13 cellular contexts compared by ENCODE assay signal in the genomic region with DNA sequence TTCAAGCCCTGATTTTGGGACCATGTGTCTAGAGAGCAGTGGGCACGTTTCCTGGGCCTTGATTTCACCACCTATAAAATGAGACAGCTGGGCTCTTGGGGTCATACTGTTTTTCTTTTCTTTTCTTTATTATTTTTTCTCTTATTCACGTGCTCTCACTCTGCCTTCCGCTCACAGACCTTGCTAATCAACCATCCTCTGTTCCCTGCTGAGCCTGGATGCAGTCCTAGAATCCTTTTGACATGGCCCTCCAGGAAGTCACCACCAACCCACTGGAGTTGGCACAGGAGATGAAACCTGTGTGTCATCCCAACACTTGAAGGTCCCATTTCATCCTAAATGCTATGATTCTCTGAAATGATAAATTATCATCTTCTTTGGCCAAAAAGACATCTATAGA.
DNase-seq lines count a peak whose midpoint lies in the region; TF ChIP-seq lines count a peak whose summit lies in the region.
"Had no signal": no experiment of that assay in that cellular context is flagged by ENCODE, and none has a peak within 500 bp of the region (broad histone marks: within the 10 kb centered on the region; RNA-seq: fewer than 3 reads in every experiment).

No MANE protein-coding gene starts in this region.

- peaks cover 5% of the 10 kb centered on the region for H3K4me1 ChIP-seq in HEK293 (ENCODE audit: control insufficient read depth, insufficient read depth, low read length)
- no peaks in the 10 kb centered on the region for H3K4me1 ChIP-seq in breast epithelium
- H3K4me1 ChIP-seq in effector memory CD4-positive, alpha-beta T cell (ENCODE audit: control insufficient read depth, insufficient read depth, low read length, poor library complexity, severe bottlenecking) = no peaks in the 10 kb centered on the region

- POLR2A ChIA-PET in HEK293 (lab: Yijun Ruan, JAX) = no interaction called here

- TF ChIP-seq CTCF in HEK293 (tag by site-specific recombination; IDR thresholded peaks at IDR 0.05) (no peak), dorsolateral prefrontal cortex (IDR thresholded peaks at IDR 0.05 in 54 of 56, conservative IDR thresholded peaks at IDR 0.05 in 2 of 56; ENCODE audit: low read depth in 1 of 56, partially characterized antibody in 56 of 56) (no peak), breast epithelium (IDR thresholded peaks at IDR 0.05) (no peak)

- no peak for TF ChIP-seq POLR2A in breast epithelium (IDR thresholded peaks at IDR 0.05)

- H3K27me3 ChIP-seq in dorsolateral prefrontal cortex = peaks cover 0 to 4% (median 0%) of the 10 kb centered on the region in 45 donors
- H3K27me3 ChIP-seq in breast epithelium = no peaks in the 10 kb centered on the region
- H3K27me3 ChIP-seq in effector memory CD4-positive, alpha-beta T cell (replicated peaks; ENCODE audit: control insufficient read depth, insufficient read depth, low read length, poor library complexity, severe bottlenecking) = no peaks in the 10 kb centered on the region

- intact Hi-C loops in dorsolateral prefrontal cortex (cut with DNase I) (no loop called here), breast epithelium (cut with DNase I; ENCODE audit: low total_unique reads) (no loop called here)

- no peak overlapping the region for H3K4me3 ChIP-seq in HEK293 (ENCODE audit: low read depth, low read length)
- no peak overlapping the region for H3K4me3 ChIP-seq in dorsolateral prefrontal cortex
- no peak overlapping the region for H3K4me3 ChIP-seq in breast epithelium
- H3K4me3 ChIP-seq in effector memory CD4-positive, alpha-beta T cell (ENCODE audit: insufficient read depth, low read depth, low read length, poor library complexity, severe bottlenecking) = no peak overlapping the region
- H3K4me3 ChIP-seq: GM23248 had no signal

- H3K9me3 ChIP-seq in HEK293 (ENCODE audit: control insufficient read depth, insufficient read depth, low read depth, low read length) (no peaks in the 10 kb centered on the region), breast epithelium (no peaks in the 10 kb centered on the region)
- H3K9me3 ChIP-seq in effector memory CD4-positive, alpha-beta T cell (ENCODE audit: control insufficient read depth, low read length) = no peaks in the 10 kb centered on the region

- DNase-seq in NCI-H2081 (lab: John Stamatoyannopoulos, UW) = peak; percentile 16 to 48
- DNase-seq in NCI-H2081 treated with DMSO at 0.1 percent for 48 hours (lab: John Stamatoyannopoulos, UW) = no peak
- DNase-seq in dorsolateral prefrontal cortex = no peak
- DNase-seq in activated CD8-positive, alpha-beta memory T cell treated with anti-CD3 and anti-CD28 coated beads, Interleukin-2, amount 50 U/mL, for 48 hours = no peak
- no peak for DNase-seq in breast epithelium (ENCODE audit: low spot score in 2 of 2)
- no peak for DNase-seq in effector memory CD4-positive, alpha-beta T cell
- DNase-seq: ACHN; C1 segment of cervical spinal cord; CD4-positive, alpha-beta T cell; GM23248 had no signal

- CTCF ChIA-PET in HEK293 (lab: Yijun Ruan, JAX) = no interaction called here

- H3K27ac ChIP-seq in HEK293 (ENCODE audit: extremely low read depth, low read depth, low read length) (no peak overlapping the region), angular gyrus (ENCODE audit: low read depth, low read length) (peak overlapping the region; percentile 53), dorsolateral prefrontal cortex (peak overlapping the region in 35 of 59 donors; percentile 6 to 88 (median 50)), breast epithelium (no peak overlapping the region)
- no peak overlapping the region for H3K27ac ChIP-seq in effector memory CD4-positive, alpha-beta T cell (ENCODE audit: insufficient read depth, low read length, poor library complexity, severe bottlenecking)
- H3K27ac ChIP-seq: GM23248, HL-60 had no signal

- no peaks in the 10 kb centered on the region for H3K36me3 ChIP-seq in HEK293 (ENCODE audit: control insufficient read depth in 2 of 2, insufficient read depth in 1 of 2, low read length in 2 of 2)
- no peaks in the 10 kb centered on the region for H3K36me3 ChIP-seq in breast epithelium
- H3K36me3 ChIP-seq in effector memory CD4-positive, alpha-beta T cell (ENCODE audit: control insufficient read depth, insufficient read depth, low read length) = no peaks in the 10 kb centered on the region

TF ChIP-seq in HEK293, 187 proteins besides CTCF, POLR2A, EP300 and RAD21:
- TF ChIP-seq, protein P1, sequence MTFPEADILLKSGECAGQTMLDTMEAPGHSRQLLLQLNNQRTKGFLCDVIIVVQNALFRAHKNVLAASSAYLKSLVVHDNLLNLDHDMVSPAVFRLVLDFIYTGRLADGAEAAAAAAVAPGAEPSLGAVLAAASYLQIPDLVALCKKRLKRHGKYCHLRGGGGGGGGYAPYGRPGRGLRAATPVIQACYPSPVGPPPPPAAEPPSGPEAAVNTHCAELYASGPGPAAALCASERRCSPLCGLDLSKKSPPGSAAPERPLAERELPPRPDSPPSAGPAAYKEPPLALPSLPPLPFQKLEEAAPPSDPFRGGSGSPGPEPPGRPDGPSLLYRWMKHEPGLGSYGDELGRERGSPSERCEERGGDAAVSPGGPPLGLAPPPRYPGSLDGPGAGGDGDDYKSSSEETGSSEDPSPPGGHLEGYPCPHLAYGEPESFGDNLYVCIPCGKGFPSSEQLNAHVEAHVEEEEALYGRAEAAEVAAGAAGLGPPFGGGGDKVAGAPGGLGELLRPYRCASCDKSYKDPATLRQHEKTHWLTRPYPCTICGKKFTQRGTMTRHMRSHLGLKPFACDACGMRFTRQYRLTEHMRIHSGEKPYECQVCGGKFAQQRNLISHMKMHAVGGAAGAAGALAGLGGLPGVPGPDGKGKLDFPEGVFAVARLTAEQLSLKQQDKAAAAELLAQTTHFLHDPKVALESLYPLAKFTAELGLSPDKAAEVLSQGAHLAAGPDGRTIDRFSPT (tag by site-specific recombination; IDR thresholded peaks at IDR 0.05) = no peak
- TF ChIP-seq ZNF146 (tag by site-specific recombination; IDR thresholded peaks at IDR 0.05) (no peak), ZBTB17 (tag by site-specific recombination; IDR thresholded peaks at IDR 0.05) (peak; percentile 61; the same call in 1 of the 2 replicates), ZIC2 (tag by site-specific recombination; IDR thresholded peaks at IDR 0.05) (peak; percentile 55), ZBTB8A (tag by site-specific recombination; IDR thresholded peaks at IDR 0.05) (no peak), ZSCAN30 (tag by site-specific recombination; IDR thresholded peaks at IDR 0.05) (no peak), ZNF404 (tag by site-specific recombination; IDR thresholded peaks at IDR 0.05) (no peak)

Comparison
In these comparisons a context has a peak if more than half of its experiments do, and no peak if none do; other contexts are left out.
1. DNase-seq: peak in NCI-H2081 (2 of 2); none in NCI-H2081 treated with DMSO at 0.1 percent for 48 hours (single experiment), dorsolateral prefrontal cortex (0 of 10), activated CD8-positive, alpha-beta memory T cell treated with anti-CD3 and anti-CD28 coated beads, Interleukin-2, amount 50 U/mL, for 48 hours (single experiment), breast epithelium (0 of 2) and effector memory CD4-positive, alpha-beta T cell (0 of 3).
2. H3K27ac ChIP-seq: peak in angular gyrus (single experiment) and dorsolateral prefrontal cortex (35 of 59); none in HEK293 (single experiment), breast epithelium (0 of 2) and effector memory CD4-positive, alpha-beta T cell (single experiment).